8 cellular contexts compared by ENCODE assay signal in the genomic region with DNA sequence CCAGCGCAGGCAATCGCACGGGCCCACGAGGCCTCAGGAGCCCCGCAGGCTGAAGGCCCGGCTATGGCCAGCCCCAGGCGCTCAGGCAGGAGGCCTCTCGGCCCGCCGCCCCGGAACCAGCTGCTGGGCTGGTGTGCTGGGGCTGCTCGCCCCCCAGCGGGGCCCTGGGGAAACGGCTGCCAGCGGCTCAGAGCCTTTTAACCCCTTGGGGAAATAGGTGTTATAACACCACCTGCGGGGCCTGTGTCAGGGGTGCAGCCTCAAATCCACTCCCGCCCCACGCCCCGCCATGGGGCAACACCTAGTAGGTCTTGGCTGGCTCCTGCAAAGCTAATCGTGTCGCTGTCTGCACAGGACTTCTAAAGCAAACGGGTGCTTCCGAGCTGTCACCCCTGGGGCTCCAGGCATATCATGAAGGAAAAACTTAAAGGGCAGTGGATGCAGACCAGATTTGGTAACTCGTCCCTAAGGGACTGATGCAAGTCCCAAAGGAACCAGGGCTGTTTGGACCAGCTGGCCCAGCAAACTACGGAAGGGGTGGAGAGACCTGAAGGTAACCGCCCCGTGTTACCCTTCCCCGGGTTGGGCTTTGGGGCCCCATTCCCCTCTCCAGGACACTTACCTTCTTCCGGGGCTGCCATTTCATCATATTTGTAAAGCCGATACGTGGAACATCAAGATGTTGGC.
DNase-seq lines count a peak whose midpoint lies in the region; ATAC-seq lines count a peak whose summit lies in the region.

No MANE protein-coding gene starts in this region.

- peak; percentile 67 for DNase-seq in GDM1 (lab: John Stamatoyannopoulos, UW)
- peak; percentile 64 for DNase-seq in LHCN-M2 (ENCODE audit: low read depth)
- DNase-seq in activated CD4-positive, alpha-beta T cell treated with anti-CD3 and anti-CD28 coated beads, Interleukin-2, amount 50 U/mL, for 48 hours, result peak; percentile 70 to 74
- DNase-seq in dermis blood vessel endothelial cell, result peak; percentile 68
- DNase-seq in left lobe of liver (ENCODE audit: low spot score), result peak; percentile 85
- peak in 3 of 4 experiments; percentile 26 to 59 (median 54) for DNase-seq in stimulated activated CD4-positive, alpha-beta T cell treated with anti-CD3 and anti-CD28 coated beads, Interleukin-1b, Interleukin-23, amount 100 ng/mL, for 24 hours (ENCODE audit: low read depth in 4 of 4, low spot score in 1 of 4)
- no peak for DNase-seq in NCI-H1092 treated with DMSO at 0.1 percent for 48 hours (lab: John Stamatoyannopoulos, UW)

- ATAC-seq in left lobe of liver (peak; percentile 90), HG02610 (IDR thresholded peaks at IDR 0.05; ENCODE audit: unreplicated experiment) (no peak)
